Comparison of ENCODE assay signal across 8 cellular contexts in the genomic region with DNA sequence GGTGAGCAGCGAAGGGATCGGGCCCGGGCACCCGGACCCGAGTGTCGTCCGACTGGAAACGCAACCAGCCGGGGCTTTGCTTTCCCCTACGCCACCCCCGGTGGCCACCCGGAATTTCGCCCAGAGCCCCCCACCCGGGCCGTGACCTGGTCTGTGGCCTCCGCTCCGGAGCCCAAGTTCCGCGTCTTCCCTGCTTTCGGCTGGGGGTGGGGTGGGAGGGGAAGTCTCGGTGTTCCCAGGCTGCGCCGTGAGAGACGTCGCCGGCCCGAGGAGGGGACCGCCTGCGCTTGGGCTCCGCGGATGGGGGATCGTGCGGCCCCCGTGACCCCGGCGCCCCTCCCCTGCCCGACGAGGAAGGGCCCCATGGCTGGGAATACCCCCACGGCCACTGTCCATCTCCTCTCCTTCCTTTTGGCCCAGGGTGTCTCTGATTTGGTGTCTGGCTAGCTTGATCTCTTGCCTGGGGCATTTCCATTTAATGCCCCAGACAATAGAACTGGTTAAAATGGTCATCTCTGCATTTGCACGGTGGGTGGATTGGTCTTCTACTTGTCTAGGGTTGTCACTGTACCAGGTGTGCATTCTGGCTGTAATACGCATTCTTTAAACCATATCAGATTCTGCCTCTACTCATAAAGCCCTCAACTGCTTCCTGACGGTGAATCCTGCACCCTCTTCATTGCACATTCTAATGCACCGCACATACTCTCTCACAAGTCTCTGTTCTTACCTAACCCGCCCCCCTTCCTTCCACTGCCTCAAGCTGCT. TPM values are rescaled to one million over a fixed set of nuclear protein-coding genes. Genes with fewer than 3 reads are reported as not detected.
DNase-seq lines count a peak whose midpoint lies in the region; ATAC-seq lines count a peak whose summit lies in the region.

No MANE protein-coding gene starts in this region.

- H3K79me1 ChIP-seq in neuronal stem cell (ENCODE audit: low read depth, low read length) = peaks cover 2% of the 10 kb centered on the region

- peak overlapping the region; percentile 97 for H3K4me3 Mint-ChIP-seq in activated naive CD8-positive, alpha-beta T cell treated with anti-CD3 and anti-CD28 coated beads, Interleukin-2, amount 10 ng/mL, durations not matched to agents 7 days and 5 days

- H3K36me3 Mint-ChIP-seq in activated naive CD8-positive, alpha-beta T cell treated with anti-CD3 and anti-CD28 coated beads, Interleukin-2, amount 10 ng/mL, durations not matched to agents 7 days and 5 days = peaks cover 2% of the 10 kb centered on the region

- no peaks in the 10 kb centered on the region for H3K9me3 ChIP-seq in BLaER1 treated with 17β-estradiol and CSF1 and Interleukin-3, amounts not matched to agents 10 nM and 100 nM (replicated peaks in 1 of 11)
- no peaks in the 10 kb centered on the region for H3K9me3 ChIP-seq in neuronal stem cell (replicated peaks in 1 of 2; ENCODE audit: control insufficient read depth in 2 of 2, insufficient read depth in 1 of 2, low read depth in 1 of 2, low read length in 2 of 2)

- no CpG with 5 or more reads among the region's 44 CpGs for WGBS in neuronal stem cell (ENCODE audit: extremely low coverage in 2 of 2, insufficient read length in 2 of 2, insufficient replicate concordance in 1 of 2), 2 donors

- H3K4ac ChIP-seq in neuronal stem cell (ENCODE audit: low read length) = no peak overlapping the region

- H2BK5ac ChIP-seq in neuronal stem cell (ENCODE audit: low read length) = peak overlapping the region; percentile 98

- no peak overlapping the region for H3K14ac ChIP-seq in neuronal stem cell (ENCODE audit: low read length)

- H2AFZ ChIP-seq in neuronal stem cell (ENCODE audit: low read length) = peak overlapping the region; percentile 90

- no peak overlapping the region for H4K91ac ChIP-seq in neuronal stem cell (ENCODE audit: low read depth, low read length, poor library complexity)

- POLR2A ChIA-PET in activated naive CD8-positive, alpha-beta T cell treated with anti-CD3 and anti-CD28 coated beads, Interleukin-2, amount 10 ng/mL, durations not matched to agents 7 days and 5 days (lab: Charles Lee) = interaction anchor here (1.1 to 1.8 kb wide), 2 partner anchors 162 to 163 kb away, joined by 4 to 7 read pairs; partner anchors contain the start of gene PPP2R1B

- H3K27ac ChIP-seq in BLaER1 treated with 17β-estradiol and CSF1 and Interleukin-3, amounts not matched to agents 10 nM and 100 nM = peak overlapping the region; percentile 78 to 95 (median 87)
- peak overlapping the region; percentile 64 for H3K27ac ChIP-seq in neuronal stem cell (replicated peaks; ENCODE audit: low read length)

- H2BK12ac ChIP-seq in neuronal stem cell (ENCODE audit: low read length) = no peak overlapping the region

- no peak overlapping the region for H2BK120ac ChIP-seq in neuronal stem cell (ENCODE audit: low read depth, low read length)

- peaks cover 20 to 39% (median 26%) of the 10 kb centered on the region in 10 experiments for H3K4me1 ChIP-seq in BLaER1 treated with 17β-estradiol and CSF1 and Interleukin-3, amounts not matched to agents 10 nM and 100 nM
- peaks cover 2 to 8% of the 10 kb centered on the region in 2 donors for H3K4me1 ChIP-seq in neuronal stem cell (ENCODE audit: control insufficient read depth in 2 of 2, insufficient read depth in 1 of 2, low read depth in 1 of 2, low read length in 2 of 2)

- ATAC-seq in GM19395 (IDR thresholded peaks at IDR 0.05; ENCODE audit: unreplicated experiment) = peak; percentile 23
- ATAC-seq in activated naive CD8-positive, alpha-beta T cell treated with anti-CD3 and anti-CD28 coated beads, Interleukin-2, amount 10 ng/mL, durations not matched to agents 7 days and 5 days (ENCODE audit: low read depth) = no peak
- ATAC-seq in Right ventricle myocardium inferior = peak; percentile 27
- ATAC-seq in HG03342 (IDR thresholded peaks at IDR 0.05; ENCODE audit: unreplicated experiment) = no peak

- H4K20me1 ChIP-seq in BLaER1 treated with 17β-estradiol and CSF1 and Interleukin-3, amounts not matched to agents 10 nM and 100 nM = peaks cover 20 to 49% (median 38%) of the 10 kb centered on the region in 11 experiments; a peak in 20 of 22 replicates

- H3K9ac ChIP-seq in BLaER1 treated with 17β-estradiol and CSF1 and Interleukin-3, amounts not matched to agents 10 nM and 100 nM = peak overlapping the region; percentile 87 to 98 (median 92)
- peak overlapping the region; percentile 97 for H3K9ac ChIP-seq in neuronal stem cell (ENCODE audit: low read depth, low read length, poor library complexity)

- H2AK5ac ChIP-seq in neuronal stem cell (ENCODE audit: low read depth, low read length) = peak overlapping the region; percentile 46

- intact Hi-C loops in Right ventricle myocardium inferior (cut with DNase I) = loop anchor here (1.0 to 5.0 kb wide), 3 partner anchors 174 to 374 kb away; no protein-coding TSS in a partner anchor

- peak overlapping the region; percentile 92 for H4K8ac ChIP-seq in neuronal stem cell (ENCODE audit: low read depth, low read length)

- DNase-seq in NCI-H2029 (lab: John Stamatoyannopoulos, UW) (peak; percentile 17), Right ventricle myocardium inferior (ENCODE audit: missing footprints) (peak; percentile 80), neuronal stem cell (ENCODE audit: low spot score) (peak; percentile 46), ecto neural progenitor cell (ENCODE audit: low spot score) (no peak)
- DNase-seq in activated naive CD8-positive, alpha-beta T cell treated with anti-CD3 and anti-CD28 coated beads, Interleukin-2, amount 10 ng/mL, durations not matched to agents 7 days and 5 days = no peak

- no peaks in the 10 kb centered on the region for H3K36me3 ChIP-seq in BLaER1 treated with 17β-estradiol and CSF1 and Interleukin-3, amounts not matched to agents 10 nM and 100 nM
- H3K36me3 ChIP-seq in neuronal stem cell (replicated peaks in 1 of 2; ENCODE audit: control insufficient read depth in 2 of 2, insufficient read depth in 2 of 2, low read length in 2 of 2) = no peaks in the 10 kb centered on the region

- peak overlapping the region; percentile 78 to 99 (median 95) for H3K4me3 ChIP-seq in BLaER1 treated with 17β-estradiol and CSF1 and Interleukin-3, amounts not matched to agents 10 nM and 100 nM
- H3K4me3 ChIP-seq in neuronal stem cell (ENCODE audit: low read length in 2 of 2) = peak overlapping the region; percentile 89 to 94

- peak overlapping the region; percentile 99 for H3K18ac ChIP-seq in neuronal stem cell (ENCODE audit: low read length)

- no peaks in the 10 kb centered on the region for H3K27me3 ChIP-seq in BLaER1 treated with 17β-estradiol and CSF1 and Interleukin-3, amounts not matched to agents 10 nM and 100 nM
- H3K27me3 ChIP-seq in neuronal stem cell (ENCODE audit: control insufficient read depth in 3 of 3, insufficient read depth in 3 of 3, low read depth in 1 of 3, low read length in 3 of 3) = peaks cover 0 to 3% (median 0%) of the 10 kb centered on the region in 3 experiments

- peak overlapping the region; percentile 85 for H2BK15ac ChIP-seq in neuronal stem cell (ENCODE audit: low read length)

- peaks cover 27% of the 10 kb centered on the region for H3K4me1 Mint-ChIP-seq in activated naive CD8-positive, alpha-beta T cell treated with anti-CD3 and anti-CD28 coated beads, Interleukin-2, amount 10 ng/mL, durations not matched to agents 7 days and 5 days

- peak overlapping the region; percentile 93 for H3K23ac ChIP-seq in neuronal stem cell (ENCODE audit: low read depth, low read length, poor library complexity)

- H3K27me3 Mint-ChIP-seq in activated naive CD8-positive, alpha-beta T cell treated with anti-CD3 and anti-CD28 coated beads, Interleukin-2, amount 10 ng/mL, durations not matched to agents 7 days and 5 days = peaks cover 4% of the 10 kb centered on the region

- H3K27ac Mint-ChIP-seq in activated naive CD8-positive, alpha-beta T cell treated with anti-CD3 and anti-CD28 coated beads, Interleukin-2, amount 10 ng/mL, durations not matched to agents 7 days and 5 days = peak overlapping the region; percentile 93

- no peaks in the 10 kb centered on the region for H3K9me3 Mint-ChIP-seq in activated naive CD8-positive, alpha-beta T cell treated with anti-CD3 and anti-CD28 coated beads, Interleukin-2, amount 10 ng/mL, durations not matched to agents 7 days and 5 days

- H3K4me2 ChIP-seq in BLaER1 treated with 17β-estradiol and CSF1 and Interleukin-3, amounts not matched to agents 10 nM and 100 nM = peak overlapping the region; percentile 86 to 99 (median 94)
- peak overlapping the region; percentile 75 for H3K4me2 ChIP-seq in neuronal stem cell (ENCODE audit: insufficient read depth, low read length, poor library complexity, severe bottlenecking)

RNA-seq across cellular contexts. Expression of gene SIK2, which starts 0.8 kb away (rescaled TPM):
- total RNA-seq in activated naive CD8-positive, alpha-beta T cell treated with anti-CD3 and anti-CD28 coated beads, Interleukin-2, amount 10 ng/mL, durations not matched to agents 7 days and 5 days = 10 to 100 TPM; 10.2 to 12.9 TPM
- total RNA-seq in Right ventricle myocardium inferior = 15.9 TPM
- 7.0 TPM for polyA plus RNA-seq in neuronal stem cell (2013, experiment 1 of 2)
- polyA plus RNA-seq in neuronal stem cell (2013, experiment 2 of 2) = 7.2 TPM

Comparison
In these comparisons a context has a peak if more than half of its experiments do, and no peak if none do; other contexts are left out.
1. ATAC-seq: peak in GM19395 (single experiment) and Right ventricle myocardium inferior (single experiment); none in activated naive CD8-positive, alpha-beta T cell treated with anti-CD3 and anti-CD28 coated beads, Interleukin-2, amount 10 ng/mL, durations not matched to agents 7 days and 5 days (single experiment) and HG03342 (single experiment).
2. DNase-seq: peak in NCI-H2029 (single experiment), Right ventricle myocardium inferior (single experiment) and neuronal stem cell (single experiment); none in activated naive CD8-positive, alpha-beta T cell treated with anti-CD3 and anti-CD28 coated beads, Interleukin-2, amount 10 ng/mL, durations not matched to agents 7 days and 5 days (single experiment) and ecto neural progenitor cell (single experiment).